ENCODE assay signal across 6 cellular contexts in genomic region chr22:37805878-37806277, GRCh38. TPM values are rescaled to one million over a fixed set of nuclear protein-coding genes. Genes with fewer than 3 reads are reported as not detected.
DNase-seq lines count a peak whose midpoint lies in the region; ATAC-seq and TF ChIP-seq lines count a peak whose summit lies in the region.

No MANE protein-coding gene starts in this region.

- no peak for DNase-seq in RWPE1 (ENCODE audit: low spot score)
- no peak for DNase-seq in EL

- peaks cover 2 to 10% of the 10 kb centered on the region in 2 donors for H3K4me1 ChIP-seq in esophagus (ENCODE audit: control insufficient read depth in 2 of 2, insufficient read depth in 2 of 2, low read length in 1 of 2)

- H3K4me3 ChIP-seq in esophagus (ENCODE audit: low read depth in 1 of 2, low read length in 2 of 2), result peak overlapping the region; percentile 58 to 76
- H3K4me3 ChIP-seq in skin epidermis, result peak overlapping the region; percentile 40 to 63 (median 52)

- POLR2A ChIA-PET in RWPE1 (lab: Yijun Ruan, JAX; ENCODE audit: low non-redundant PET), result no interaction called here

- peaks cover 0 to 4% of the 10 kb centered on the region in 2 donors for H3K36me3 ChIP-seq in esophagus (ENCODE audit: control insufficient read depth in 2 of 2, insufficient read depth in 2 of 2, low read length in 1 of 2)

- no peaks in the 10 kb centered on the region for H3K27me3 ChIP-seq in esophagus (ENCODE audit: control insufficient read depth in 1 of 2, insufficient read depth in 2 of 2, low read length in 2 of 2)

- WGBS in esophagus, 2 donors, result 27 to 34% methylated on average over 6 of the region's 6 CpGs

- ATAC-seq in GM18502 (IDR thresholded peaks at IDR 0.05; ENCODE audit: poor library complexity, unreplicated experiment), result no peak
- ATAC-seq in HG03159 (IDR thresholded peaks at IDR 0.05; ENCODE audit: unreplicated experiment), result no peak

- H3K9me3 ChIP-seq in esophagus (ENCODE audit: control insufficient read depth in 2 of 2, insufficient read depth in 1 of 2, low read depth in 1 of 2, low read length in 1 of 2), result no peaks in the 10 kb centered on the region

- CTCF ChIA-PET in RWPE1 (lab: Yijun Ruan, JAX), result no interaction called here

- no peak for TF ChIP-seq CTCF in RWPE1 (conservative IDR thresholded peaks at IDR 0.05; ENCODE audit: low read depth)

- H3K27ac ChIP-seq in RWPE1, result peak overlapping the region; percentile 85
- H3K27ac ChIP-seq in esophagus (ENCODE audit: low read depth in 2 of 2, low read length in 1 of 2), result peak overlapping the region; percentile 91
- peak overlapping the region in 19 of 21 experiments; percentile 59 to 97 (median 89) for H3K27ac ChIP-seq in skin epidermis

RNA-seq across cellular contexts. Expression of gene GCAT, which starts 1.9 kb away (rescaled TPM):
- 10 to 100 TPM; 20.1 to 31.8 TPM for polyA plus RNA-seq in esophagus

RNA-seq across cellular contexts. Expression of gene GALR3, which starts 17.3 kb away (rescaled TPM):
- polyA plus RNA-seq in esophagus, result under 1 TPM in 1 of 2 donors, not detected in 1; 0.02 TPM

RNA-seq across cellular contexts. Expression of gene ANKRD54, which starts 38.3 kb away (rescaled TPM):
- polyA plus RNA-seq in esophagus, result 10 to 100 TPM; 15.2 to 18.7 TPM

RNA-seq across cellular contexts. Expression of gene EIF3L, which starts 43.3 kb away (rescaled TPM):
- 100 to 1,000 TPM; 113 to 265 TPM for polyA plus RNA-seq in esophagus
